19 cellular contexts compared by ENCODE assay signal in genomic region chr7:91372323-91372722, GRCh38.
DNase-seq lines count a peak whose midpoint lies in the region; ATAC-seq and FAIRE-seq lines count a peak whose summit lies in the region.
"Had no signal": no experiment of that assay in that cellular context is flagged by ENCODE, and none has a peak within 500 bp of the region (broad histone marks: within the 10 kb centered on the region; RNA-seq: fewer than 3 reads in every experiment).

No MANE protein-coding gene starts in this region.

- H2BK120ac ChIP-seq in mesendoderm (ENCODE audit: low read depth, low read length): no peak overlapping the region

- H3K4me2 ChIP-seq in mesendoderm (ENCODE audit: low read length): no peak overlapping the region

- H3K4ac ChIP-seq in mesendoderm (ENCODE audit: low read depth, low read length): no peak overlapping the region

- no peak overlapping the region for H2AK5ac ChIP-seq in mesendoderm (ENCODE audit: low read length)

- H3K9me3 ChIP-seq in SK-N-MC (ENCODE audit: low read depth, low read length): no peaks in the 10 kb centered on the region
- H3K9me3 ChIP-seq: Caco-2 had no signal

- H3K27ac ChIP-seq in SK-N-MC (peak overlapping the region; percentile 77; the same call in 1 of the 2 replicates), mesendoderm (ENCODE audit: low read depth, low read length) (no peak overlapping the region)
- H3K27ac ChIP-seq: C4-2B, GM23248 had no signal

- H3K4me3 ChIP-seq in SK-N-MC (no peak overlapping the region), mesendoderm (ENCODE audit: low read length) (no peak overlapping the region)
- H3K4me3 ChIP-seq: GM23248 had no signal

- WGBS in mesendoderm (ENCODE audit: extremely low coverage, insufficient coverage, low lambda C conversion rate): no CpG with 5 or more reads among the region's 3 CpGs

- H3K18ac ChIP-seq in mesendoderm (ENCODE audit: low read length): no peak overlapping the region

- H4K5ac ChIP-seq in mesendoderm (ENCODE audit: low read length): no peak overlapping the region

- no peaks in the 10 kb centered on the region for H3K36me3 ChIP-seq in SK-N-MC (ENCODE audit: insufficient read depth, low read length)
- no peaks in the 10 kb centered on the region for H3K36me3 ChIP-seq in mesendoderm (ENCODE audit: control insufficient read depth, insufficient read depth, low read length)

- H3K4me1 ChIP-seq in mesendoderm (ENCODE audit: control insufficient read depth, low read depth, low read length): no peaks in the 10 kb centered on the region
- H3K4me1 ChIP-seq: Caco-2 had no signal

- H4K8ac ChIP-seq in mesendoderm (ENCODE audit: low read depth, low read length): no peak overlapping the region

- H2BK15ac ChIP-seq in mesendoderm (replicated peaks; ENCODE audit: low read depth): no peak overlapping the region

- H3K9ac ChIP-seq in SK-N-MC (ENCODE audit: insufficient read length) (no peak overlapping the region), mesendoderm (ENCODE audit: low read length) (no peak overlapping the region)
- H3K9ac ChIP-seq: GM23248 had no signal

- no peaks in the 10 kb centered on the region for H3K79me2 ChIP-seq in mesendoderm (ENCODE audit: control insufficient read depth, insufficient read depth, low read length)

- H3K56ac ChIP-seq in mesendoderm (ENCODE audit: low read length): no peak overlapping the region

- ATAC-seq in GM18498 (IDR thresholded peaks at IDR 0.05; ENCODE audit: unreplicated experiment) (no peak), GM19351 (IDR thresholded peaks at IDR 0.05; ENCODE audit: unreplicated experiment) (no peak), left lobe of liver (no peak)
- ATAC-seq: CD8-positive, alpha-beta T cell had no signal

- no peaks in the 10 kb centered on the region for H3K27me3 ChIP-seq in mesendoderm (ENCODE audit: insufficient read depth, low read length, poor library complexity)

- DNase-seq in NCI-H82 (lab: John Stamatoyannopoulos, UW) (peak; percentile 49), SK-N-MC (ENCODE audit: low read depth, low spot score) (no peak), mesendoderm (peak; percentile 74), urothelium cell line (ENCODE audit: low spot score) (no peak), left lobe of liver (ENCODE audit: low spot score) (no peak)
- DNase-seq: Caco-2; CD4-positive, CD25-positive, alpha-beta regulatory T cell; CD8-positive, alpha-beta T cell; DMS53; DMS79 treated with DMSO at 0.1 percent for 48 hours; GF-D8; GM23248; H7; HCEC 1CT had no signal

- no peak overlapping the region for H2BK5ac ChIP-seq in mesendoderm (ENCODE audit: low read length)

- no peaks in the 10 kb centered on the region for H3K79me1 ChIP-seq in mesendoderm (ENCODE audit: low read length)

- H3K23ac ChIP-seq in mesendoderm (ENCODE audit: low read length): no peak overlapping the region

- FAIRE-seq in urothelium cell line (lab: Jason Lieb, UNC): peak; percentile 37
- FAIRE-seq: GM12891, H1 had no signal

Comparison
In these comparisons a context has a peak if more than half of its experiments do, and no peak if none do; other contexts are left out.
1. DNase-seq: peak in NCI-H82 (single experiment) and mesendoderm (single experiment); none in SK-N-MC (single experiment), urothelium cell line (single experiment) and left lobe of liver (single experiment).